ENCODE assay signal across 9 cellular contexts in the genomic region with DNA sequence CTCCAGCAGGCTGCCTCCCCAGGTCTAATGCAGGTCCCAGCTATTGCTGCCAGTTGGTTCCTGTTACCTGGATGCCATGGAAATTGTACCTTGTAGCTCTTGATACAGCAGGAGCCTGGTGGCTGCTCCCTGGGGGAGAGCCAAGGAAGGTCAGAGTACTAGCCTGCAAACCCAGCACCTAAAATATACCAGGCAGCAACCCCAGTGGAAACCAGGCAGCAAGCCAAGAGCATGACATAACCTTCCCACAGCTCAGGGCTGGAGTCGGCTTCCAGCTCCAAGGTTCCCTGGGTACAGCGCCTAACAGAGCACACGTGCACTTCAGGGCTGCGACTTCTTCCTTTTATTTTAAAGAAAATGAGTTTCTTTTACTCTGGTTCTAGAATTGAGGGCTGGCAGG. TPM values are rescaled to one million over a fixed set of nuclear protein-coding genes. Genes with fewer than 3 reads are reported as not detected.
A peak's percentile ranks its signal among the peaks of the same experiment; 100 is the strongest.
DNase-seq lines count a peak whose midpoint lies in the region; ATAC-seq and TF ChIP-seq lines count a peak whose summit lies in the region.
"Had no signal": no experiment of that assay in that cellular context is flagged by ENCODE, and none has a peak within 500 bp of the region (broad histone marks: within the 10 kb centered on the region; RNA-seq: fewer than 3 reads in every experiment).

No MANE protein-coding gene starts in this region.

- WGBS in testis, 2 donors, result 44 to 51% methylated on average over 4 of the region's 4 CpGs
- WGBS in prostate gland, result 51% methylated on average over 4 of the region's 4 CpGs

- H3K27me3 ChIP-seq in testis (no peaks in the 10 kb centered on the region), prostate gland (replicated peaks; ENCODE audit: insufficient read depth) (no peaks in the 10 kb centered on the region)

- no peak for TF ChIP-seq CTCF in testis (IDR thresholded peaks at IDR 0.05)
- TF ChIP-seq CTCF in prostate gland (IDR thresholded peaks at IDR 0.05), result no peak

- H3K36me3 ChIP-seq in testis (ENCODE audit: low read depth, missing control alignments) (no peaks in the 10 kb centered on the region), prostate gland (no peaks in the 10 kb centered on the region)

- H3K9me3 ChIP-seq in testis (no peaks in the 10 kb centered on the region), prostate gland (no peaks in the 10 kb centered on the region)

- H3K4me3 ChIP-seq in testis (no peak overlapping the region), prostate gland (no peak overlapping the region)

- ATAC-seq in HG02759 (IDR thresholded peaks at IDR 0.05; ENCODE audit: unreplicated experiment) (no peak), GM21619 (IDR thresholded peaks at IDR 0.05; ENCODE audit: unreplicated experiment) (no peak)

- peak; percentile 66 for DNase-seq in NCI-H1092 treated with DMSO at 0.1 percent for 48 hours (lab: John Stamatoyannopoulos, UW)
- peak; percentile 50 for DNase-seq in amniotic epithelial cell (ENCODE audit: low read depth)
- DNase-seq in hepatic stellate cell (ENCODE audit: low spot score), result peak; percentile 37
- DNase-seq in testis, result peak; percentile 67
- no peak for DNase-seq in prostate gland (ENCODE audit: low spot score)
- DNase-seq in NCI-H187 (lab: John Stamatoyannopoulos, UW), result no peak
- DNase-seq: activated naive CD4-positive, alpha-beta T cell had no signal

- no peak for TF ChIP-seq POLR2A in testis (IDR thresholded peaks at IDR 0.05)
- no peak for TF ChIP-seq POLR2A in prostate gland (IDR thresholded peaks at IDR 0.05)

- H3K27ac ChIP-seq in testis, result no peak overlapping the region
- no peak overlapping the region for H3K27ac ChIP-seq in prostate gland

- H3K4me1 ChIP-seq in testis (no peaks in the 10 kb centered on the region), prostate gland (replicated peaks) (no peaks in the 10 kb centered on the region)

- intact Hi-C loops in testis (cut with DNase I; ENCODE audit: low total_unique reads) (no loop called here), prostate gland (cut with DNase I) (no loop called here)

RNA-seq across cellular contexts. Expression of a gene that starts 30.3 kb away (rescaled TPM):
- total RNA-seq in testis (1,000 to 10,000 TPM; 2,101 to 8,033 TPM), prostate gland (100 to 1,000 TPM in 1 of 2 donors, not detected in 1; 251 TPM)
- 6,608 TPM for polyA plus RNA-seq in testis (ENCODE audit: insufficient read depth, low read depth, low replicate concordance)

Comparison
In these comparisons a context has a peak if more than half of its experiments do, and no peak if none do; other contexts are left out.
1. DNase-seq: peak in NCI-H1092 treated with DMSO at 0.1 percent for 48 hours (single experiment), amniotic epithelial cell (single experiment), hepatic stellate cell (single experiment) and testis (single experiment); none in prostate gland (single experiment) and NCI-H187 (0 of 2).
2. RNA of a gene that starts 30.3 kb away (total RNA-seq): 2,101 to 8,033 TPM in testis; 251 TPM in prostate gland; every median in the first group is over 4 times any median in the second.